8 cellular contexts compared by ENCODE assay signal in genomic region chrX:118536204-118536603, GRCh38. TPM values are rescaled to one million over a fixed set of nuclear protein-coding genes. Genes with fewer than 3 reads are reported as not detected.
DNase-seq lines count a peak whose midpoint lies in the region; ATAC-seq and TF ChIP-seq lines count a peak whose summit lies in the region.

No MANE protein-coding gene starts in this region.

- no peaks in the 10 kb centered on the region for H3K9me3 ChIP-seq in mucosa of descending colon

- peak overlapping the region; percentile 88 for H3K27ac Mint-ChIP-seq in activated CD4-positive, alpha-beta T cell treated with anti-CD3 and anti-CD28 coated beads, Interleukin-2, amount 10 ng/mL, durations not matched to agents 24 days and 14 days
- peak overlapping the region; percentile 89 for H3K27ac Mint-ChIP-seq in T-helper 1 cell treated with Interleukin-12 subunit alpha and Interleukin-12 subunit beta and Interleukin-4 antibody, amounts not matched to agents 30 μg/mL and 1 μg/mL, for 36 hours
- peak overlapping the region; percentile 91 for H3K27ac Mint-ChIP-seq in stimulated activated effector memory CD8-positive, alpha-beta T cell treated with anti-CD3 and anti-CD28 coated beads, Interleukin-12 subunit alpha, Interleukin-12 subunit beta, amount 100 ng/mL, for 72 hours

- H3K4me3 ChIP-seq in mucosa of descending colon = no peak overlapping the region

- H3K27me3 ChIP-seq in foreskin keratinocyte = no peaks in the 10 kb centered on the region

- H3K36me3 Mint-ChIP-seq in activated CD4-positive, alpha-beta T cell treated with anti-CD3 and anti-CD28 coated beads, Interleukin-2, amount 10 ng/mL, durations not matched to agents 24 days and 14 days (ENCODE audit: low read depth) = peaks cover 5% of the 10 kb centered on the region
- H3K36me3 Mint-ChIP-seq in T-helper 1 cell treated with Interleukin-12 subunit alpha and Interleukin-12 subunit beta and Interleukin-4 antibody, amounts not matched to agents 30 μg/mL and 1 μg/mL, for 36 hours (ENCODE audit: low read depth) = peaks cover 6% of the 10 kb centered on the region
- peaks cover 7% of the 10 kb centered on the region for H3K36me3 Mint-ChIP-seq in stimulated activated effector memory CD8-positive, alpha-beta T cell treated with anti-CD3 and anti-CD28 coated beads, Interleukin-12 subunit alpha, Interleukin-12 subunit beta, amount 100 ng/mL, for 72 hours

- no peak overlapping the region for H3K27ac ChIP-seq in foreskin keratinocyte

- ATAC-seq in HG02798 (IDR thresholded peaks at IDR 0.05; ENCODE audit: poor library complexity, unreplicated experiment) = peak; percentile 71
- peak; percentile 97 for ATAC-seq in stimulated activated effector memory CD8-positive, alpha-beta T cell treated with anti-CD3 and anti-CD28 coated beads, Interleukin-12 subunit alpha, Interleukin-12 subunit beta, amount 100 ng/mL, for 72 hours
- no peak for ATAC-seq in foreskin keratinocyte
- no peak for ATAC-seq in mucosa of descending colon

- peak; percentile 55 for DNase-seq in activated CD4-positive, alpha-beta T cell treated with anti-CD3 and anti-CD28 coated beads, Interleukin-2, amount 10 ng/mL, durations not matched to agents 24 days and 14 days
- DNase-seq in activated CD4-positive, alpha-beta T cell treated with anti-CD3 and anti-CD28 coated beads for 1 hour = no peak
- no peak for DNase-seq in stimulated activated effector memory CD8-positive, alpha-beta T cell treated with anti-CD3 and anti-CD28 coated beads, Interleukin-12 subunit alpha, Interleukin-12 subunit beta, amount 100 ng/mL, for 72 hours (ENCODE audit: low spot score in 2 of 2)
- DNase-seq in foreskin keratinocyte (no peak), glomerular visceral epithelial cell (ENCODE audit: extremely low spot score) (no peak), mucosa of descending colon (no peak)

- H3K9me3 Mint-ChIP-seq in activated CD4-positive, alpha-beta T cell treated with anti-CD3 and anti-CD28 coated beads, Interleukin-2, amount 10 ng/mL, durations not matched to agents 24 days and 14 days = no peaks in the 10 kb centered on the region
- no peaks in the 10 kb centered on the region for H3K9me3 Mint-ChIP-seq in T-helper 1 cell treated with Interleukin-12 subunit alpha and Interleukin-12 subunit beta and Interleukin-4 antibody, amounts not matched to agents 30 μg/mL and 1 μg/mL, for 36 hours
- peaks cover 3% of the 10 kb centered on the region for H3K9me3 Mint-ChIP-seq in stimulated activated effector memory CD8-positive, alpha-beta T cell treated with anti-CD3 and anti-CD28 coated beads, Interleukin-12 subunit alpha, Interleukin-12 subunit beta, amount 100 ng/mL, for 72 hours

- no peaks in the 10 kb centered on the region for H3K36me3 ChIP-seq in mucosa of descending colon (ENCODE audit: low read depth)

- no peak for TF ChIP-seq CTCF in foreskin keratinocyte (conservative IDR thresholded peaks at IDR 0.05)
- no peak for TF ChIP-seq CTCF in mucosa of descending colon (IDR thresholded peaks at IDR 0.05)

- intact Hi-C loops in activated CD4-positive, alpha-beta T cell treated with anti-CD3 and anti-CD28 coated beads, Interleukin-2, amount 10 ng/mL, durations not matched to agents 24 days and 14 days (cut with micrococcal nuclease) = loop anchor here (1.0 to 10.0 kb wide), 4 partner anchors 8 to 1219 kb away; partner anchors contain the start of genes DOCK11 and SOWAHD
- intact Hi-C loops in mucosa of descending colon (cut with DNase I, micrococcal nuclease) = no loop called here

- no peaks in the 10 kb centered on the region for H3K4me1 ChIP-seq in foreskin keratinocyte
- no peaks in the 10 kb centered on the region for H3K4me1 ChIP-seq in mucosa of descending colon (ENCODE audit: low read depth)

- H3K27me3 Mint-ChIP-seq in activated CD4-positive, alpha-beta T cell treated with anti-CD3 and anti-CD28 coated beads, Interleukin-2, amount 10 ng/mL, durations not matched to agents 24 days and 14 days = no peaks in the 10 kb centered on the region
- no peaks in the 10 kb centered on the region for H3K27me3 Mint-ChIP-seq in T-helper 1 cell treated with Interleukin-12 subunit alpha and Interleukin-12 subunit beta and Interleukin-4 antibody, amounts not matched to agents 30 μg/mL and 1 μg/mL, for 36 hours (ENCODE audit: low read depth)

- peaks cover 42% of the 10 kb centered on the region for H3K4me1 Mint-ChIP-seq in activated CD4-positive, alpha-beta T cell treated with anti-CD3 and anti-CD28 coated beads, Interleukin-2, amount 10 ng/mL, durations not matched to agents 24 days and 14 days
- peaks cover 44% of the 10 kb centered on the region for H3K4me1 Mint-ChIP-seq in T-helper 1 cell treated with Interleukin-12 subunit alpha and Interleukin-12 subunit beta and Interleukin-4 antibody, amounts not matched to agents 30 μg/mL and 1 μg/mL, for 36 hours (ENCODE audit: low read depth)
- H3K4me1 Mint-ChIP-seq in stimulated activated effector memory CD8-positive, alpha-beta T cell treated with anti-CD3 and anti-CD28 coated beads, Interleukin-12 subunit alpha, Interleukin-12 subunit beta, amount 100 ng/mL, for 72 hours = peaks cover 39% of the 10 kb centered on the region

- H3K4me3 Mint-ChIP-seq in activated CD4-positive, alpha-beta T cell treated with anti-CD3 and anti-CD28 coated beads, Interleukin-2, amount 10 ng/mL, durations not matched to agents 24 days and 14 days = peak overlapping the region; percentile 74
- H3K4me3 Mint-ChIP-seq in T-helper 1 cell treated with Interleukin-12 subunit alpha and Interleukin-12 subunit beta and Interleukin-4 antibody, amounts not matched to agents 30 μg/mL and 1 μg/mL, for 36 hours = peak overlapping the region; percentile 74
- H3K4me3 Mint-ChIP-seq in stimulated activated effector memory CD8-positive, alpha-beta T cell treated with anti-CD3 and anti-CD28 coated beads, Interleukin-12 subunit alpha, Interleukin-12 subunit beta, amount 100 ng/mL, for 72 hours = peak overlapping the region; percentile 66

RNA-seq across cellular contexts. Expression of gene DOCK11, which starts 40.6 kb away (rescaled TPM):
- total RNA-seq in activated CD4-positive, alpha-beta T cell treated with anti-CD3 and anti-CD28 coated beads, Interleukin-2, amount 10 ng/mL, durations not matched to agents 24 days and 14 days = 27.8 and 28.6 TPM in 2 replicates
- total RNA-seq in foreskin keratinocyte (6.2 and 9.3 TPM in 2 replicates), mucosa of descending colon (10 to 100 TPM in 1 of 3 donors, 1 to 10 TPM in 2; 4.5 to 31.6 (median 8.4) TPM)
- 4.5 and 6.1 TPM in 2 replicates for polyA plus RNA-seq in foreskin keratinocyte

Comparison
In these comparisons a context has a peak if more than half of its experiments do, and no peak if none do; other contexts are left out.
1. ATAC-seq: peak in HG02798 (single experiment) and stimulated activated effector memory CD8-positive, alpha-beta T cell treated with anti-CD3 and anti-CD28 coated beads, Interleukin-12 subunit alpha, Interleukin-12 subunit beta, amount 100 ng/mL, for 72 hours (single experiment); none in foreskin keratinocyte (single experiment) and mucosa of descending colon (single experiment).
2. Peak in every context shown above with its lines, with median percentiles within 50 percentile points of each other: H3K27ac Mint-ChIP-seq and H3K4me3 Mint-ChIP-seq.